9 cellular contexts compared by ENCODE assay signal in genomic region chr1:150164224-150164623, GRCh38. TPM values are rescaled to one million over a fixed set of nuclear protein-coding genes. Genes with fewer than 3 reads are reported as not detected.
DNase-seq lines count a peak whose midpoint lies in the region; ATAC-seq and TF ChIP-seq lines count a peak whose summit lies in the region.
"Had no signal": no experiment of that assay in that cellular context is flagged by ENCODE, and none has a peak within 500 bp of the region (broad histone marks: within the 10 kb centered on the region; RNA-seq: fewer than 3 reads in every experiment).

No MANE protein-coding gene starts in this region.

- no peak for TF ChIP-seq EP300 in sigmoid colon (IDR thresholded peaks at IDR 0.05)

- H3K4me1 ChIP-seq in DOHH2 (ENCODE audit: control insufficient read depth, low read length) (peaks cover 79% of the 10 kb centered on the region), ascending aorta (peaks cover 18 to 34% of the 10 kb centered on the region in 2 donors), sigmoid colon (peaks cover 0 to 72% (median 66%) of the 10 kb centered on the region in 4 donors)

- no peak for TF ChIP-seq CTCF in DOHH2 (IDR thresholded peaks at IDR 0.05; ENCODE audit: low read depth, low read length, poor library complexity, severe bottlenecking)
- no peak for TF ChIP-seq CTCF in ascending aorta (IDR thresholded peaks at IDR 0.05)
- TF ChIP-seq CTCF in sigmoid colon (IDR thresholded peaks at IDR 0.05) = no peak
- no peak for TF ChIP-seq CTCF in lower leg skin (IDR thresholded peaks at IDR 0.05)

- no peaks in the 10 kb centered on the region for H3K9me2 ChIP-seq in DOHH2 (replicated peaks; ENCODE audit: control insufficient read depth, low read length)

- H3K27me3 ChIP-seq in DOHH2 (ENCODE audit: control insufficient read depth, low read length) = no peaks in the 10 kb centered on the region
- no peaks in the 10 kb centered on the region for H3K27me3 ChIP-seq in ascending aorta
- H3K27me3 ChIP-seq in sigmoid colon = no peaks in the 10 kb centered on the region

- H3K4me2 ChIP-seq in DOHH2 (ENCODE audit: low read length) = peak overlapping the region; percentile 47

- H3K9me3 ChIP-seq in DOHH2 (ENCODE audit: control insufficient read depth, insufficient read depth, low read length) (no peaks in the 10 kb centered on the region), ascending aorta (no peaks in the 10 kb centered on the region), sigmoid colon (no peaks in the 10 kb centered on the region)

- peaks cover 37% of the 10 kb centered on the region for H3F3A ChIP-seq in DOHH2 (ENCODE audit: control insufficient read depth, insufficient read depth)

- DNase-seq in ascending aorta (ENCODE audit: low spot score in 2 of 2) (no peak), left lobe of liver (ENCODE audit: low spot score) (no peak), sigmoid colon (peak; percentile 79), Kasumi-1 (lab: John Stamatoyannopoulos, UW) (no peak), lower leg skin (ENCODE audit: low spot score in 2 of 2) (no peak), DMS53 (lab: John Stamatoyannopoulos, UW) (no peak)
- DNase-seq in stimulated activated CD4-positive, alpha-beta T cell treated with anti-CD3 and anti-CD28 coated beads, Interleukin-1b, Interleukin-23, amount 100 ng/mL, for 48 hours = no peak
- DNase-seq: NCI-H1694 treated with DMSO at 0.1 percent for 48 hours had no signal

- H3K27ac ChIP-seq in DOHH2 (ENCODE audit: low read depth, low read length) = peak overlapping the region; percentile 46
- peak overlapping the region; percentile 84 to 98 for H3K27ac ChIP-seq in ascending aorta
- H3K27ac ChIP-seq in sigmoid colon = peak overlapping the region; percentile 98 to 100 (median 99)

- no peaks in the 10 kb centered on the region for H4K20me1 ChIP-seq in DOHH2 (ENCODE audit: control insufficient read depth, insufficient read depth, low read depth, low read length)

- no peak overlapping the region for H3K4me3 ChIP-seq in DOHH2 (ENCODE audit: low read length)
- no peak overlapping the region for H3K4me3 ChIP-seq in ascending aorta
- no peak overlapping the region for H3K4me3 ChIP-seq in sigmoid colon
- no peak overlapping the region for H3K4me3 ChIP-seq in lower leg skin (ENCODE audit: low read depth, poor library complexity, severe bottlenecking)

- peak; percentile 22 for ATAC-seq in left lobe of liver

- H3K36me3 ChIP-seq in DOHH2 (ENCODE audit: control insufficient read depth, low read length) (peaks cover 24% of the 10 kb centered on the region), ascending aorta (peaks cover 10% of the 10 kb centered on the region in 2 donors), sigmoid colon (peaks cover 5 to 8% (median 6%) of the 10 kb centered on the region in 4 donors)

- H3K79me2 ChIP-seq in DOHH2 (ENCODE audit: control insufficient read depth, low read length) = peaks cover 6% of the 10 kb centered on the region

- no peak for TF ChIP-seq POLR2A in sigmoid colon (IDR thresholded peaks at IDR 0.05)
- TF ChIP-seq POLR2A in lower leg skin (IDR thresholded peaks at IDR 0.05) = no peak

- WGBS in sigmoid colon, 2 donors = 90 to 94% methylated on average over 5 of the region's 5 CpGs
- WGBS in lower leg skin, 2 donors = 78 to 91% methylated on average over 5 of the region's 5 CpGs

- intact Hi-C loops in ascending aorta (cut with DNase I) = no loop called here
- intact Hi-C loops in sigmoid colon (cut with DNase I) = loop anchor here (5.0 kb wide), 1 partner anchor 118 kb away; the partner anchor contains the start of gene CIART
- intact Hi-C loops in lower leg skin (cut with DNase I; ENCODE audit: low total_unique reads) = no loop called here

RNA-seq across cellular contexts. Expression of gene PLEKHO1, which starts 14.5 kb away (rescaled TPM):
- total RNA-seq in ascending aorta (88.9 TPM), left lobe of liver (3.8 TPM), sigmoid colon (100 to 1,000 TPM; 251 to 402 (median 338) TPM), lower leg skin (10 to 100 TPM in 3 of 4 donors, 1 to 10 TPM in 1; 8.7 to 15.4 (median 11.4) TPM)
- 10 to 100 TPM; 14.1 to 65.0 (median 28.2) TPM for polyA plus RNA-seq in sigmoid colon

Comparison
In these comparisons a context has a peak if more than half of its experiments do, and no peak if none do; other contexts are left out.
1. H3K27ac ChIP-seq: peak in every context shown above with its lines; median percentile 99 in sigmoid colon; 91 in ascending aorta; 46 in DOHH2.